ENCODE assay signal across 12 cellular contexts in the genomic region with DNA sequence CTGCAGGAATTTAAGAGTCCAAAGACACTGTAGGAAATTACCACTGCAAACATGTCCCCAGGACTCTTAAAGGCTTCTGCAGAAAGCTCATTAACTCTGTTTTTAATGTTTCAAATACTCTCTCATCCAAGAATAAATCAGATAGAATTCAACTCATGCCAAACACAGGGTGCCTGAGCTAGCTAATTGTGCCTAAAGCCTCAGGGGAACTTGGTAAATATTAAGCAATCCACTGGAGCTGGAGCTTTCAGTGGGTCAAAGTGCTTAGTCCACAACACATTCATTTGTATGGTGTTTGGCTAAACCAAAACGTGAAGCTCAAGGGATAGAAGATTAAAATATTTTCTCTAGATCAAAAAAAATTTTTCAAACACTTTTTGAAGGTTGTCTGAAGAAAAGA.
DNase-seq lines count a peak whose midpoint lies in the region; ATAC-seq and TF ChIP-seq lines count a peak whose summit lies in the region.
"Had no signal": no experiment of that assay in that cellular context is flagged by ENCODE, and none has a peak within 500 bp of the region (broad histone marks: within the 10 kb centered on the region; RNA-seq: fewer than 3 reads in every experiment).

No MANE protein-coding gene starts in this region.

- H3K27ac ChIP-seq in BLaER1 treated with 17β-estradiol and CSF1 and Interleukin-3, amounts not matched to agents 10 nM and 100 nM: no peak overlapping the region
- H3K27ac ChIP-seq in Panc1 (ENCODE audit: low read length): peak overlapping the region; percentile 79; the same call in 1 of the 2 replicates
- peak overlapping the region in 3 of 4 donors; percentile 9 to 67 (median 14) for H3K27ac ChIP-seq in gastroesophageal sphincter
- no peak overlapping the region for H3K27ac ChIP-seq in prostate gland

- peaks cover 0 to 22% (median 10%) of the 10 kb centered on the region in 10 experiments; a peak in 11 of 20 replicates for H3K4me1 ChIP-seq in BLaER1 treated with 17β-estradiol and CSF1 and Interleukin-3, amounts not matched to agents 10 nM and 100 nM
- peaks cover 22% of the 10 kb centered on the region for H3K4me1 ChIP-seq in Panc1 (ENCODE audit: control insufficient read depth, insufficient read depth, low read length)
- peaks cover 13 to 82% (median 28%) of the 10 kb centered on the region in 3 donors for H3K4me1 ChIP-seq in gastroesophageal sphincter
- no peaks in the 10 kb centered on the region for H3K4me1 ChIP-seq in prostate gland (replicated peaks)

- CTCF ChIA-PET in Panc1 (lab: Charles Lee): no interaction called here

- H3K36me3 ChIP-seq in BLaER1 treated with 17β-estradiol and CSF1 and Interleukin-3, amounts not matched to agents 10 nM and 100 nM: no peaks in the 10 kb centered on the region
- H3K36me3 ChIP-seq in Panc1 (ENCODE audit: control insufficient read depth, insufficient read depth, low read length): no peaks in the 10 kb centered on the region
- no peaks in the 10 kb centered on the region for H3K36me3 ChIP-seq in gastroesophageal sphincter
- no peaks in the 10 kb centered on the region for H3K36me3 ChIP-seq in prostate gland
- H3K36me3 ChIP-seq: uterus had no signal

- ATAC-seq in Panc1 (peak; percentile 54; the same call in 1 of the 2 replicates), gastroesophageal sphincter (no peak), HG02798 (IDR thresholded peaks at IDR 0.05; ENCODE audit: poor library complexity, unreplicated experiment) (no peak)

- WGBS in gastroesophageal sphincter (ENCODE audit: low coverage in 1 of 2), 2 donors: 26 to 29% methylated on average over 1 of the region's 1 CpG
- WGBS in prostate gland: 8% methylated on average over 1 of the region's 1 CpG

- no peak for TF ChIP-seq POLR2A in gastroesophageal sphincter (IDR thresholded peaks at IDR 0.05)
- no peak for TF ChIP-seq POLR2A in prostate gland (IDR thresholded peaks at IDR 0.05)

- TF ChIP-seq CTCF in Panc1 (IDR thresholded peaks at IDR 0.05): no peak
- TF ChIP-seq CTCF in gastroesophageal sphincter (IDR thresholded peaks at IDR 0.05): no peak
- no peak for TF ChIP-seq CTCF in prostate gland (IDR thresholded peaks at IDR 0.05)

- BruUV-seq in Panc1 (replicated peaks; lab: Mats Ljungman, UMichigan): no TSS peak

- POLR2A ChIA-PET in Panc1 (lab: Charles Lee): no interaction called here

- no peaks in the 10 kb centered on the region for H3K9me3 ChIP-seq in BLaER1 treated with 17β-estradiol and CSF1 and Interleukin-3, amounts not matched to agents 10 nM and 100 nM (replicated peaks in 1 of 11)
- H3K9me3 ChIP-seq in Panc1 (ENCODE audit: control insufficient read depth, insufficient read depth, low read depth, low read length): no peaks in the 10 kb centered on the region
- no peaks in the 10 kb centered on the region for H3K9me3 ChIP-seq in gastroesophageal sphincter
- H3K9me3 ChIP-seq in prostate gland: no peaks in the 10 kb centered on the region
- H3K9me3 ChIP-seq: uterus had no signal

- TF ChIP-seq EP300 in gastroesophageal sphincter (IDR thresholded peaks at IDR 0.05): no peak

- H4K20me1 ChIP-seq in BLaER1 treated with 17β-estradiol and CSF1 and Interleukin-3, amounts not matched to agents 10 nM and 100 nM: no peaks in the 10 kb centered on the region

- intact Hi-C loops in Panc1 (cut with micrococcal nuclease; ENCODE audit: unreplicated experiment) (no loop called here), prostate gland (cut with DNase I) (loop anchor here (10.0 kb wide), 2 partner anchors 68 to 132 kb away; a partner anchor contains a TSS)

- no peak overlapping the region for H3K4me3 ChIP-seq in BLaER1 treated with 17β-estradiol and CSF1 and Interleukin-3, amounts not matched to agents 10 nM and 100 nM
- H3K4me3 ChIP-seq in Panc1 (ENCODE audit: low read depth in 2 of 2, low read length in 2 of 2) (no peak overlapping the region), gastroesophageal sphincter (no peak overlapping the region), prostate gland (no peak overlapping the region)
- H3K4me3 ChIP-seq: uterus had no signal

- H3K4me2 ChIP-seq in BLaER1 treated with 17β-estradiol and CSF1 and Interleukin-3, amounts not matched to agents 10 nM and 100 nM: peak overlapping the region in 6 of 11 experiments; percentile 1 to 20 (median 11); a peak in 3 of 22 replicates

- H3K9ac ChIP-seq in BLaER1 treated with 17β-estradiol and CSF1 and Interleukin-3, amounts not matched to agents 10 nM and 100 nM: no peak overlapping the region

- H3K27me3 ChIP-seq in BLaER1 treated with 17β-estradiol and CSF1 and Interleukin-3, amounts not matched to agents 10 nM and 100 nM: no peaks in the 10 kb centered on the region
- no peaks in the 10 kb centered on the region for H3K27me3 ChIP-seq in Panc1 (ENCODE audit: control insufficient read depth, insufficient read depth, low read length)
- H3K27me3 ChIP-seq in gastroesophageal sphincter: no peaks in the 10 kb centered on the region
- no peaks in the 10 kb centered on the region for H3K27me3 ChIP-seq in prostate gland (replicated peaks; ENCODE audit: insufficient read depth)
- H3K27me3 ChIP-seq: uterus had no signal

- in situ Hi-C loops in Panc1 (cut with HindIII; ENCODE audit: low pct_unique_long_range_greater_than_20kb, low sequenced_read_pairs): no loop called here

- no peak for DNase-seq in Panc1 (ENCODE audit: low read depth, low spot score)
- peak; percentile 49 for DNase-seq in prostate gland (ENCODE audit: low spot score)
- DNase-seq in NCI-H526 treated with DMSO at 0.1 percent for 48 hours (lab: John Stamatoyannopoulos, UW): no peak
- DNase-seq in activated naive CD4-positive, alpha-beta T cell (lab: John Stamatoyannopoulos, UW): no peak
- DNase-seq in T-helper 1 cell: no peak
- DNase-seq: effector memory CD4-positive, alpha-beta T cell; NCI-H2227 treated with DMSO at 0.1 percent for 48 hours; stimulated activated CD4-positive, alpha-beta T cell treated with anti-CD3 and anti-CD28 coated beads, Interleukin-1b, Interleukin-23, amount 100 ng/mL, for 48 hours; uterus had no signal

Comparison
In these comparisons a context has a peak if more than half of its experiments do, and no peak if none do; other contexts are left out.
1. H3K27ac ChIP-seq: peak in Panc1 (single experiment) and gastroesophageal sphincter (3 of 4); none in BLaER1 treated with 17β-estradiol and CSF1 and Interleukin-3, amounts not matched to agents 10 nM and 100 nM (0 of 11) and prostate gland (0 of 2).